ENCODE assay signal across 24 cellular contexts in genomic region chrX:136587532-136587931, GRCh38. TPM values are rescaled to one million over a fixed set of nuclear protein-coding genes. Genes with fewer than 3 reads are reported as not detected.
DNase-seq lines count a peak whose midpoint lies in the region; ATAC-seq and TF ChIP-seq lines count a peak whose summit lies in the region.
"Had no signal": no experiment of that assay in that cellular context is flagged by ENCODE, and none has a peak within 500 bp of the region (broad histone marks: within the 10 kb centered on the region; RNA-seq: fewer than 3 reads in every experiment).

No MANE protein-coding gene starts in this region.

- H3K27ac ChIP-seq in MM.1S (ENCODE audit: low read length) (peak overlapping the region; percentile 9; the same call in 1 of the 2 replicates), uterus (no peak overlapping the region)
- H3K27ac ChIP-seq: brain microvascular endothelial cell, ovary, suprapubic skin, vagina, WERI-Rb-1 had no signal

- no peaks in the 10 kb centered on the region for H3K9me3 Mint-ChIP-seq in activated T-cell treated with anti-CD3 and anti-CD28 coated beads, Interleukin-2, amount 50 U/mL, for 4 hours
- no peaks in the 10 kb centered on the region for H3K9me3 Mint-ChIP-seq in activated naive CD8-positive, alpha-beta T cell (ENCODE audit: low read depth)
- H3K9me3 Mint-ChIP-seq in natural killer cell treated with Interleukin-12 subunit alpha and Interleukin-12 subunit beta and Interleukin-15 and Interleukin-18, amount 100 ng/mL, for 72 hours, result no peaks in the 10 kb centered on the region
- no peaks in the 10 kb centered on the region for H3K9me3 Mint-ChIP-seq in type B pancreatic cell
- H3K9me3 Mint-ChIP-seq: CD14-positive monocyte, memory B cell had no signal

- no peaks in the 10 kb centered on the region for H3K79me2 ChIP-seq in MM.1S (ENCODE audit: low read length)

- no peaks in the 10 kb centered on the region for H3K36me3 Mint-ChIP-seq in activated T-cell treated with anti-CD3 and anti-CD28 coated beads, Interleukin-2, amount 50 U/mL, for 4 hours (ENCODE audit: insufficient read depth)
- H3K36me3 Mint-ChIP-seq in activated naive CD8-positive, alpha-beta T cell, result no peaks in the 10 kb centered on the region
- H3K36me3 Mint-ChIP-seq in natural killer cell treated with Interleukin-12 subunit alpha and Interleukin-12 subunit beta and Interleukin-15 and Interleukin-18, amount 100 ng/mL, for 72 hours, result no peaks in the 10 kb centered on the region
- H3K36me3 Mint-ChIP-seq in type B pancreatic cell, result no peaks in the 10 kb centered on the region
- H3K36me3 Mint-ChIP-seq: CD14-positive monocyte, memory B cell had no signal

- peaks cover 55% of the 10 kb centered on the region for H3K4me1 Mint-ChIP-seq in activated T-cell treated with anti-CD3 and anti-CD28 coated beads, Interleukin-2, amount 50 U/mL, for 4 hours (ENCODE audit: low read depth)
- H3K4me1 Mint-ChIP-seq in activated naive CD8-positive, alpha-beta T cell (ENCODE audit: low read depth), result peaks cover 55% of the 10 kb centered on the region
- peaks cover 36 to 51% of the 10 kb centered on the region in 2 donors for H3K4me1 Mint-ChIP-seq in natural killer cell treated with Interleukin-12 subunit alpha and Interleukin-12 subunit beta and Interleukin-15 and Interleukin-18, amount 100 ng/mL, for 72 hours (ENCODE audit: low read depth in 2 of 2)
- no peaks in the 10 kb centered on the region for H3K4me1 Mint-ChIP-seq in type B pancreatic cell (ENCODE audit: unreplicated experiment)
- H3K4me1 Mint-ChIP-seq: memory B cell had no signal

- H4K20me1 ChIP-seq in MM.1S (ENCODE audit: insufficient read depth, low read length), result no peaks in the 10 kb centered on the region

- H3K4me3 Mint-ChIP-seq in activated T-cell treated with anti-CD3 and anti-CD28 coated beads, Interleukin-2, amount 50 U/mL, for 4 hours, result peak overlapping the region; percentile 5
- peak overlapping the region; percentile 45 for H3K4me3 Mint-ChIP-seq in activated naive CD8-positive, alpha-beta T cell
- H3K4me3 Mint-ChIP-seq in natural killer cell treated with Interleukin-12 subunit alpha and Interleukin-12 subunit beta and Interleukin-15 and Interleukin-18, amount 100 ng/mL, for 72 hours, result peak overlapping the region; percentile 76
- no peak overlapping the region for H3K4me3 Mint-ChIP-seq in type B pancreatic cell
- H3K4me3 Mint-ChIP-seq: CD14-positive monocyte, endodermal cell, memory B cell had no signal

- no peak for TF ChIP-seq POLR2A in uterus (IDR thresholded peaks at IDR 0.05)

- no peaks in the 10 kb centered on the region for H3K27me3 Mint-ChIP-seq in activated T-cell treated with anti-CD3 and anti-CD28 coated beads, Interleukin-2, amount 50 U/mL, for 4 hours (ENCODE audit: low read depth)
- no peaks in the 10 kb centered on the region for H3K27me3 Mint-ChIP-seq in activated naive CD8-positive, alpha-beta T cell
- H3K27me3 Mint-ChIP-seq in natural killer cell treated with Interleukin-12 subunit alpha and Interleukin-12 subunit beta and Interleukin-15 and Interleukin-18, amount 100 ng/mL, for 72 hours, result peaks cover 0 to 5% of the 10 kb centered on the region in 2 donors
- H3K27me3 Mint-ChIP-seq in type B pancreatic cell, result no peaks in the 10 kb centered on the region
- H3K27me3 Mint-ChIP-seq: memory B cell had no signal

- H3K9me3 ChIP-seq in MM.1S (replicated peaks; ENCODE audit: insufficient read depth, low read length) (no peaks in the 10 kb centered on the region), BE2C (no peaks in the 10 kb centered on the region), uterus (no peaks in the 10 kb centered on the region)
- H3K9me3 ChIP-seq: ovary, suprapubic skin, vagina had no signal

- H3K4me2 ChIP-seq in MM.1S (ENCODE audit: low read depth, low read length), result peak overlapping the region; percentile 8; the same call in 1 of the 2 replicates

- H3K9ac ChIP-seq in MM.1S (ENCODE audit: low read length), result no peak overlapping the region

- no peak overlapping the region for H2AFZ ChIP-seq in MM.1S (ENCODE audit: low read length)

- no peak for TF ChIP-seq CTCF in MM.1S (IDR thresholded peaks at IDR 0.05; ENCODE audit: low read length)
- no peak for TF ChIP-seq CTCF in BE2C (IDR thresholded peaks at IDR 0.05; ENCODE audit: low read depth, low read length)
- TF ChIP-seq CTCF in uterus (IDR thresholded peaks at IDR 0.05), result no peak
- TF ChIP-seq CTCF in type B pancreatic cell (conservative IDR thresholded peaks at IDR 0.05), result no peak

- ATAC-seq in activated T-cell treated with anti-CD3 and anti-CD28 coated beads, Interleukin-2, amount 50 U/mL, for 4 hours, result no peak
- ATAC-seq in natural killer cell treated with Interleukin-12 subunit alpha and Interleukin-12 subunit beta and Interleukin-15 and Interleukin-18, amount 100 ng/mL, for 72 hours, result no peak
- ATAC-seq: right cardiac atrium had no signal

- no peaks in the 10 kb centered on the region for H3K27me3 ChIP-seq in MM.1S (replicated peaks; ENCODE audit: insufficient read depth, low read length)
- no peaks in the 10 kb centered on the region for H3K27me3 ChIP-seq in BE2C
- no peaks in the 10 kb centered on the region for H3K27me3 ChIP-seq in uterus
- H3K27me3 ChIP-seq: brain microvascular endothelial cell, ovary, suprapubic skin, vagina had no signal

- intact Hi-C loops in uterus (cut with DNase I; ENCODE audit: low total_unique reads), result no loop called here

- H3K36me3 ChIP-seq in MM.1S (replicated peaks; ENCODE audit: insufficient read depth, low read length), result no peaks in the 10 kb centered on the region
- H3K36me3 ChIP-seq in BE2C, result no peaks in the 10 kb centered on the region
- no peaks in the 10 kb centered on the region for H3K36me3 ChIP-seq in uterus
- H3K36me3 ChIP-seq: brain microvascular endothelial cell, ovary, suprapubic skin, vagina, WERI-Rb-1 had no signal

- 0 out of 2 replicates have a peak, but pooled peaks cover 4% of the 10 kb centered on the region for H3F3A ChIP-seq in MM.1S (ENCODE audit: insufficient read depth, low read length)

- H3K4me3 ChIP-seq in MM.1S (ENCODE audit: low read length), result no peak overlapping the region
- H3K4me3 ChIP-seq in BE2C (ENCODE audit: low read depth, low read length), result no peak overlapping the region
- no peak overlapping the region for H3K4me3 ChIP-seq in uterus
- H3K4me3 ChIP-seq: ovary, suprapubic skin, vagina had no signal

- no peaks in the 10 kb centered on the region for H3K9me2 ChIP-seq in MM.1S (replicated peaks; ENCODE audit: insufficient read depth, low read length)

- peaks cover 17% of the 10 kb centered on the region; the same call in 1 of the 2 replicates for H3K4me1 ChIP-seq in MM.1S (ENCODE audit: low read length)
- H3K4me1 ChIP-seq in BE2C, result no peaks in the 10 kb centered on the region
- no peaks in the 10 kb centered on the region for H3K4me1 ChIP-seq in uterus
- H3K4me1 ChIP-seq: suprapubic skin, vagina had no signal

- peak overlapping the region; percentile 85 for H3K27ac Mint-ChIP-seq in activated naive CD8-positive, alpha-beta T cell
- H3K27ac Mint-ChIP-seq in natural killer cell treated with Interleukin-12 subunit alpha and Interleukin-12 subunit beta and Interleukin-15 and Interleukin-18, amount 100 ng/mL, for 72 hours, result peak overlapping the region; percentile 61 to 82
- H3K27ac Mint-ChIP-seq in type B pancreatic cell, result no peak overlapping the region
- H3K27ac Mint-ChIP-seq: endodermal cell, memory B cell had no signal

- no peak for DNase-seq in activated T-cell treated with anti-CD3 and anti-CD28 coated beads, Interleukin-2, amount 50 U/mL, for 4 hours
- DNase-seq in activated T-cell treated with anti-CD3 and anti-CD28 coated beads, Interleukin-2, amount 50 U/mL, for 48 hours, result no peak
- DNase-seq in MM.1S (no peak), BE2C (no peak), uterus (no peak), type B pancreatic cell (ENCODE audit: extremely low spot score, unreplicated experiment) (no peak)
- DNase-seq in natural killer cell treated with Interleukin-12 subunit alpha and Interleukin-12 subunit beta and Interleukin-15 and Interleukin-18, amount 100 ng/mL, for 72 hours (ENCODE audit: low spot score), result no peak
- DNase-seq: ACHN; brain microvascular endothelial cell; endodermal cell; KBM-7; MV-4-11; NCI-H1694; ovary; right cardiac atrium; SHP77; stimulated activated CD4-positive, alpha-beta T cell treated with anti-CD3 and anti-CD28 coated beads, Interleukin-12 subunit alpha, Interleukin-12 subunit beta, amount 100 ng/mL, for 4 hours; WERI-Rb-1 had no signal

RNA-seq across cellular contexts. Expression of gene VGLL1, which starts 55.5 kb away (rescaled TPM):
- not detected for total RNA-seq in activated T-cell treated with anti-CD3 and anti-CD28 coated beads, Interleukin-2, amount 50 U/mL, for 4 hours
- total RNA-seq in natural killer cell treated with Interleukin-12 subunit alpha and Interleukin-12 subunit beta and Interleukin-15 and Interleukin-18, amount 100 ng/mL, for 72 hours, result not detected
- polyA plus RNA-seq in BE2C (2012; ENCODE audit: insufficient read depth, insufficient read length, low read depth), result not detected
- total RNA-seq in uterus (under 1 TPM in 1 of 4 donors, not detected in 3; 0.62 TPM), type B pancreatic cell (ENCODE audit: low replicate concordance) (22.6 and 78.4 TPM in 2 replicates)
- total RNA-seq: endodermal cell, H4, right cardiac atrium, suprapubic skin, vagina had no signal
- polyA plus RNA-seq: CD14-positive monocyte, ovary, right cardiac atrium had no signal

Comparison
In these comparisons a context has a peak if more than half of its experiments do, and no peak if none do; other contexts are left out.
1. RNA of gene VGLL1, which starts 55.5 kb away (total RNA-seq): 22.6 to 78.4 TPM in type B pancreatic cell; not detected in activated T-cell treated with anti-CD3 and anti-CD28 coated beads, Interleukin-2, amount 50 U/mL, for 4 hours, not detected in natural killer cell treated with Interleukin-12 subunit alpha and Interleukin-12 subunit beta and Interleukin-15 and Interleukin-18, amount 100 ng/mL, for 72 hours and 0.62 TPM in uterus; every median in the first group is over 10 times any median in the second.